Comparison of ENCODE assay signal across 8 cellular contexts in the genomic region with DNA sequence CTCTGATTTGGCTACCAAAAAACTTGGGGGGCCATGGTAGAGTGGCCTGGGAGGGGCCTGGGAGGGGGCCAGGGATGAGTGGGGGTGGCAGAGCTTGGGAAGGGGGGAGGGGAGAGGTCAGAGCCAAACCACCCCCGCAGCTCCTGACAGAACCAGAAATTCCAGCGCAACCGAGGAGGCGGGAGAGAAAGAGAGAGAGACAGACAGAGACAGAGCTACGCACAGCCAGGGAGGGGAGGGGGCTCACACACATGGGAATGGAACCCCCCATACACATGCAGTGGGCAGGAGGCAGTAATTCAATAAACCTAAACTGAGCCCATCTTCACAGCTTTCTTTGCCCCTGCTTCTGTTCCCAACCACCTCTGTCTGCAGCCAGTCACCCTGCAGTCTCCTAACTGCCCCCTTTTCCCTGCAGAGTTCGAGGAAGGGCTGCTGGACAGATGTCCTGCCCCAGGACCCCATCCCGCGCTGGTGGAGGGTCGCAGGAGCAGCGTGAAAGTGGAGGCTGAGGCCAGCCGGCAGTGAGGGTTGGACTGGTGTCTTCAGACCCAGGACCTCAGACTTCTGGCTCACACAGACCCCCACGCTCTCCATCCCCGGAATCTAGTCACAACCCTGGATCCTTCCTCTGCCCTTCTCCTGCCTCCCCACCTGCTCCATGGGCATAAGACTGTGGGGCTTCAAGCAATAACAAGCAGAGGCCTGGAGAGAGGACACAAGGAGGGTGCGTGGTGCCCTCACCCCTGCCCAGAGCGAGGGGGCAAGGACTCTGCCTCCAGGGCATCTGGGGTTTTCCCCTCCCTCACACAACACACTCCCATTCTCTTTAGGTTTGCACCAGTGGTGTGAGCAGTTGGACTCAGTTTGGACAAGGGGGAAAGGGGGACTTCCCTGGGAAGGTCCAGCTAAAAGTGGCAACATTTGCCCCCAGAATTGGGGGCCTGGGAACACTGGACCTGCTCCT. TPM values are rescaled to one million over a fixed set of nuclear protein-coding genes. Genes with fewer than 3 reads are reported as not detected.
A peak's percentile ranks its signal among the peaks of the same experiment; 100 is the strongest.
DNase-seq lines count a peak whose midpoint lies in the region; ATAC-seq and TF ChIP-seq lines count a peak whose summit lies in the region.

No MANE protein-coding gene starts in this region.

- POLR2A ChIA-PET in WTC11 (lab: Charles Lee), result interaction anchor here (0.6 to 1.9 kb wide), 5 partner anchors 10 to 251 kb away, joined by 3 to 26 read pairs (median 7); partner anchors contain the start of genes NEMP1 and STAT6

- no peaks in the 10 kb centered on the region; the same call in 1 of the 2 replicates for H3K27me3 Mint-ChIP-seq in WTC11 (ENCODE audit: low read depth)

- no peaks in the 10 kb centered on the region for H3K9me3 ChIP-seq in sigmoid colon

- peaks cover 37% of the 10 kb centered on the region for H3K36me3 Mint-ChIP-seq in WTC11

- 61 to 73% methylated on average over 15 of the region's 15 CpGs for WGBS in sigmoid colon, 2 donors

- CTCF ChIA-PET in WTC11 (lab: Charles Lee), result interaction anchor here (0.8 to 8.7 kb wide), 23 partner anchors 12 to 149 kb away, joined by 3 to 219 read pairs (median 7); partner anchors contain the start of genes LRP1, MYO1A, NEMP1 and STAT6

- no peaks in the 10 kb centered on the region for H3K27me3 ChIP-seq in sigmoid colon

- H3K4me1 ChIP-seq in sigmoid colon, result peaks cover 0 to 57% (median 51%) of the 10 kb centered on the region in 4 donors

- ATAC-seq in WTC11 (no peak), HG03521 (IDR thresholded peaks at IDR 0.05; ENCODE audit: unreplicated experiment) (no peak), HG02678 (IDR thresholded peaks at IDR 0.05; ENCODE audit: unreplicated experiment) (no peak), GM18907 (IDR thresholded peaks at IDR 0.05; ENCODE audit: unreplicated experiment) (no peak)

- H3K27ac Mint-ChIP-seq in WTC11, result peak overlapping the region; percentile 85

- TF ChIP-seq CTCF in GM13976 (IDR thresholded peaks at IDR 0.05; ENCODE audit: borderline replicate concordance, control extremely low read depth, extremely low read depth, insufficient read depth, missing control alignments), result no peak
- no peak for TF ChIP-seq CTCF in WTC11 (IDR thresholded peaks at IDR 0.05)
- no peak for TF ChIP-seq CTCF in sigmoid colon (IDR thresholded peaks at IDR 0.05)

- intact Hi-C loops in cardiac septum (cut with DNase I) (no loop called here), sigmoid colon (cut with DNase I) (no loop called here)

- in situ Hi-C loops in GM13976 (cut with MboI; ENCODE audit: low sequenced_read_pairs, unreplicated experiment), result no loop called here

- H3K4me1 Mint-ChIP-seq in WTC11, result peaks cover 37% of the 10 kb centered on the region

- peak overlapping the region; percentile 97 to 100 (median 99) for H3K27ac ChIP-seq in sigmoid colon

- no peak overlapping the region for H3K4me3 Mint-ChIP-seq in WTC11

- peaks cover 41 to 79% (median 52%) of the 10 kb centered on the region in 4 donors for H3K36me3 ChIP-seq in sigmoid colon

- no peak for TF ChIP-seq EP300 in sigmoid colon (IDR thresholded peaks at IDR 0.05)

- DNase-seq in GM13976 (ENCODE audit: low spot score) (peak; percentile 51), WTC11 (ENCODE audit: low spot score) (no peak), cardiac septum (ENCODE audit: low spot score) (peak; percentile 50), sigmoid colon (no peak), SIG-M5 (lab: John Stamatoyannopoulos, UW) (no peak)

- TF ChIP-seq POLR2A in sigmoid colon (IDR thresholded peaks at IDR 0.05), result no peak

- peak overlapping the region in 1 of 4 donors; percentile 4 for H3K4me3 ChIP-seq in sigmoid colon

- no peaks in the 10 kb centered on the region for H3K9me3 Mint-ChIP-seq in WTC11

TF ChIP-seq in WTC11, 78 proteins besides CTCF, POLR2A, EP300 and RAD21:
- TF ChIP-seq, protein P1, sequence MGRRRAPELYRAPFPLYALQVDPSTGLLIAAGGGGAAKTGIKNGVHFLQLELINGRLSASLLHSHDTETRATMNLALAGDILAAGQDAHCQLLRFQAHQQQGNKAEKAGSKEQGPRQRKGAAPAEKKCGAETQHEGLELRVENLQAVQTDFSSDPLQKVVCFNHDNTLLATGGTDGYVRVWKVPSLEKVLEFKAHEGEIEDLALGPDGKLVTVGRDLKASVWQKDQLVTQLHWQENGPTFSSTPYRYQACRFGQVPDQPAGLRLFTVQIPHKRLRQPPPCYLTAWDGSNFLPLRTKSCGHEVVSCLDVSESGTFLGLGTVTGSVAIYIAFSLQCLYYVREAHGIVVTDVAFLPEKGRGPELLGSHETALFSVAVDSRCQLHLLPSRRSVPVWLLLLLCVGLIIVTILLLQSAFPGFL (CRISPR knock-in tag; IDR thresholded peaks at IDR 0.05; ENCODE audit: borderline replicate concordance), result no peak
- TF ChIP-seq FOXP1 (CRISPR knock-in tag; IDR thresholded peaks at IDR 0.05; ENCODE audit: borderline replicate concordance), result no peak
TF ChIP-seq in WTC11: peak in this region for 0.

RNA-seq across cellular contexts. Expression of gene NAB2, which starts 5.6 kb away (rescaled TPM):
- total RNA-seq in WTC11 (2021) (16.5 to 20.5 TPM (median 17.2 TPM) in 3 replicates), cardiac septum (37.9 TPM), sigmoid colon (10 to 100 TPM; 24.8 to 28.9 (median 27.4) TPM)
- 1 to 10 TPM; 2.5 to 9.5 (median 5.4) TPM for polyA plus RNA-seq in sigmoid colon

RNA-seq across cellular contexts. Expression of gene NEMP1, which starts 15.9 kb away (rescaled TPM):
- total RNA-seq in WTC11 (2021) (38.3 to 41.9 TPM (median 39.6 TPM) in 3 replicates), cardiac septum (2.4 TPM), sigmoid colon (10 to 100 TPM; 11.5 to 13.6 (median 12.7) TPM)
- polyA plus RNA-seq in sigmoid colon, result 1 to 10 TPM in 1 of 3 donors, under 1 TPM in 2; 0.60 to 6.2 (median 0.92) TPM

RNA-seq across cellular contexts. Expression of gene STAT6, which starts 16.7 kb away (rescaled TPM):
- total RNA-seq in WTC11 (2021), result 47.0 to 50.0 TPM (median 48.9 TPM) in 3 replicates
- 42.1 TPM for total RNA-seq in cardiac septum
- 100 to 1,000 TPM; 105 to 163 (median 113) TPM for total RNA-seq in sigmoid colon
- 100 to 1,000 TPM in 2 of 3 donors, 10 to 100 TPM in 1; 66.1 to 210 (median 123) TPM for polyA plus RNA-seq in sigmoid colon

RNA-seq across cellular contexts. Expression of gene LRP1, which starts 33.8 kb away (rescaled TPM):
- total RNA-seq in WTC11 (2021) (107 to 120 TPM (median 112 TPM) in 3 replicates), cardiac septum (103 TPM), sigmoid colon (100 to 1,000 TPM; 147 to 262 (median 204) TPM)
- polyA plus RNA-seq in sigmoid colon, result 10 to 100 TPM; 11.4 to 57.9 (median 14.1) TPM

RNA-seq across cellular contexts. Expression of gene MYO1A, which starts 44.5 kb away (rescaled TPM):
- total RNA-seq in WTC11 (2021) (0.32 to 0.87 TPM (median 0.71 TPM) in 3 replicates), cardiac septum (0.11 TPM), sigmoid colon (1 to 10 TPM in 2 of 4 donors, under 1 TPM in 2; 0.71 to 7.2 (median 1.3) TPM)
- 100 to 1,000 TPM in 2 of 3 donors, 10 to 100 TPM in 1; 89.5 to 112 (median 103) TPM for polyA plus RNA-seq in sigmoid colon

Comparison
In these comparisons a context has a peak if more than half of its experiments do, and no peak if none do; other contexts are left out.
1. DNase-seq: peak in GM13976 (single experiment) and cardiac septum (single experiment); none in WTC11 (single experiment), sigmoid colon (single experiment) and SIG-M5 (single experiment).